Comparison of ENCODE assay signal across 9 cellular contexts in the genomic region with DNA sequence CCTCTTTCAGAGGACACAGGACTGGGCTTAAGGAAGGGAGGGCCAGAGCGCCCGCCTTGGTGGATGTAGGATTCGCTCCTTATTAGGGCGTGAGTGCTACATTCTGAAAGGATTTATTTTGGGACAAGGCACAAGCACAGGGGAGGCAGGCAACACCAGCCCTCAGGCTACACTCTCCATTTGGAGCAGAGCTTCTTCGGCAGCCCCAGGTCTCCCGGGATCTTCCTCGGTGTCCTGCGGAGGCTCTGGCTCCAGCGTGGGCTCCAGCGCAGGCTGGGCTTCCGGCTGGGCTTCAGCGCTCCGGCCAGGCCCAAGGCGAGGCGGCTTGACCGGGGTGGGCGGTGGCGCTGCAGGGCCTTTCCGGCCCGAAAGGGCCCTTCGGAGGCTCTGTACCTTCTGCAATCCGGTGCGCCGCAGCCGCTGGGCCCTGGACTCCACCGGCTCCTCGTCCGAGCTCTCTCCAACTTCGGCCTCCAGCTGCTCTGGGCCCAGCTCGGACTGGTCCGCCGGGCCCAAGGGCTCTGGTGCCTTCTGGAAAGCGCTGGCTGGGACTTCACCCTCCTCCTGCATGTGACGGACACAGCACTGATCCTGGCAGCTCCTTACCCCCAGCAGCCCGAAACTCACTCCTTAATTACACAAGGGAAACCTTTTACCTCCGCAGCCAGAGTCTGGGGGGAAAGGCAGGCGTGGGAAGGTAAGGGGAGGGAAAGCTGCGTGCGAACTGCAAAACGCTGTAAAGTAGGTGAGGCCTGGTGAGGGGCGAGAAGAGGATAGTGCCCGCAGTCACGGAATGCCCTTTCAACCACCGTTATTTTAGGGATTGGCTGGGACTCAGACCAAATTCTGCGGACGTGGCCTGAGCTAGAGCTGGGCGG. TPM values are rescaled to one million over a fixed set of nuclear protein-coding genes. Genes with fewer than 3 reads are reported as not detected.
A peak's percentile ranks its signal among the peaks of the same experiment; 100 is the strongest.
DNase-seq lines count a peak whose midpoint lies in the region; ATAC-seq and TF ChIP-seq lines count a peak whose summit lies in the region.
"Had no signal": no experiment of that assay in that cellular context is flagged by ENCODE, and none has a peak within 500 bp of the region (broad histone marks: within the 10 kb centered on the region; RNA-seq: fewer than 3 reads in every experiment).

No MANE protein-coding gene starts in this region.

- peak in 2 of 4 donors; percentile 27 to 40 for TF ChIP-seq POLR2A in esophagus squamous epithelium (IDR thresholded peaks at IDR 0.05)

- TF ChIP-seq CTCF in esophagus squamous epithelium (IDR thresholded peaks at IDR 0.05) (no peak), omental fat pad (IDR thresholded peaks at IDR 0.05) (no peak)

- peak overlapping the region in 5 of 7 donors; percentile 5 to 51 (median 16) for H3K4me3 Mint-ChIP-seq in CD8-positive, alpha-beta memory T cell

- ATAC-seq in omental fat pad (ENCODE audit: low FRiP score) (peak; percentile 39), HG02798 (IDR thresholded peaks at IDR 0.05; ENCODE audit: poor library complexity, unreplicated experiment) (no peak), HG03135 (IDR thresholded peaks at IDR 0.05; ENCODE audit: unreplicated experiment) (no peak)

- POLR2A ChIA-PET in CD8-positive, alpha-beta memory T cell (lab: Charles Lee): no interaction called here

- H3K4me3 ChIP-seq in CD8-positive, alpha-beta memory T cell (ENCODE audit: low read length): no peak overlapping the region
- H3K4me3 ChIP-seq in SJSA1 (peak overlapping the region; percentile 60), esophagus squamous epithelium (peak overlapping the region; percentile 42 to 76 (median 58)), HAP-1 (no peak overlapping the region)

- H3K4me1 Mint-ChIP-seq in CD8-positive, alpha-beta memory T cell: peaks cover 14 to 19% (median 14%) of the 10 kb centered on the region in 3 donors

- H3K36me3 ChIP-seq in CD8-positive, alpha-beta memory T cell (ENCODE audit: insufficient read depth, low read length): no peaks in the 10 kb centered on the region
- H3K36me3 ChIP-seq in SJSA1: peaks cover 16% of the 10 kb centered on the region
- H3K36me3 ChIP-seq in esophagus squamous epithelium: no peaks in the 10 kb centered on the region
- no peaks in the 10 kb centered on the region for H3K36me3 ChIP-seq in HAP-1 (replicated peaks)

- DNase-seq in CD8-positive, alpha-beta memory T cell: no peak
- DNase-seq in SJSA1 (ENCODE audit: low read depth in 1 of 2, low spot score in 2 of 2) (no peak), esophagus squamous epithelium (lab: John Stamatoyannopoulos, UW) (no peak), omental fat pad (ENCODE audit: low spot score) (no peak), HAP-1 (ENCODE audit: low spot score in 2 of 2) (no peak), NCI-H524 treated with DMSO at 0.1 percent for 48 hours (lab: John Stamatoyannopoulos, UW) (no peak)

- peaks cover 32 to 68% of the 10 kb centered on the region in 2 donors for H3K27me3 Mint-ChIP-seq in CD8-positive, alpha-beta memory T cell

- no peak overlapping the region for H3K27ac ChIP-seq in CD8-positive, alpha-beta memory T cell (ENCODE audit: low read depth, low read length)
- H3K27ac ChIP-seq in SJSA1: peak overlapping the region; percentile 96
- H3K27ac ChIP-seq in esophagus squamous epithelium: peak overlapping the region; percentile 82 to 98 (median 93)

- no peaks in the 10 kb centered on the region for H3K36me3 Mint-ChIP-seq in CD8-positive, alpha-beta memory T cell

- H3K27ac Mint-ChIP-seq in CD8-positive, alpha-beta memory T cell: no peak overlapping the region

- no peaks in the 10 kb centered on the region for H3K9me3 ChIP-seq in CD8-positive, alpha-beta memory T cell (ENCODE audit: low read length)
- H3K9me3 ChIP-seq in SJSA1 (replicated peaks): no peaks in the 10 kb centered on the region
- H3K9me3 ChIP-seq in esophagus squamous epithelium: no peaks in the 10 kb centered on the region
- no peaks in the 10 kb centered on the region for H3K9me3 ChIP-seq in HAP-1

- in situ Hi-C loops in HAP-1 (cut with MboI; ENCODE audit: low sequenced_read_pairs): no loop called here

- peaks cover 4% of the 10 kb centered on the region for H3K27me3 ChIP-seq in CD8-positive, alpha-beta memory T cell (ENCODE audit: insufficient read depth, low read length, poor library complexity, severe bottlenecking)
- H3K27me3 ChIP-seq in SJSA1 (replicated peaks) (no peaks in the 10 kb centered on the region), esophagus squamous epithelium (peaks cover 0 to 33% (median 0%) of the 10 kb centered on the region in 4 donors), HAP-1 (ENCODE audit: low read depth) (peaks cover 15% of the 10 kb centered on the region)

- CTCF ChIA-PET in CD8-positive, alpha-beta memory T cell (lab: Charles Lee): no interaction called here

- H3K9me3 Mint-ChIP-seq in CD8-positive, alpha-beta memory T cell: no peaks in the 10 kb centered on the region

- intact Hi-C loops in esophagus squamous epithelium (cut with DNase I): no loop called here

- no peaks in the 10 kb centered on the region for H3K4me1 ChIP-seq in CD8-positive, alpha-beta memory T cell (ENCODE audit: insufficient read depth, low read length)
- H3K4me1 ChIP-seq in SJSA1 (replicated peaks) (peaks cover 34% of the 10 kb centered on the region), esophagus squamous epithelium (peaks cover 12 to 63% (median 32%) of the 10 kb centered on the region in 3 donors), HAP-1 (no peaks in the 10 kb centered on the region)

- WGBS in esophagus squamous epithelium, 2 donors: 2 to 6% methylated on average over 10 to 16 of the region's 47 CpGs

RNA-seq across cellular contexts. Expression of gene CAVIN3, which starts 1.1 kb away (rescaled TPM):
- 10 to 100 TPM; 72.5 to 75.5 TPM for total RNA-seq in CD8-positive, alpha-beta memory T cell
- not detected for polyA plus RNA-seq in CD8-positive, alpha-beta memory T cell
- 174 and 307 TPM in 2 replicates for total RNA-seq in SJSA1 (2014; rRNA removed; shearing (Covaris generic))
- 10 to 100 TPM; 16.6 to 65.0 (median 25.3) TPM for total RNA-seq in esophagus squamous epithelium
- total RNA-seq in omental fat pad: 100 to 1,000 TPM in 2 of 4 donors, 10 to 100 TPM in 2; 78.7 to 209 (median 139) TPM

RNA-seq across cellular contexts. Expression of gene CCKBR, which starts 59.6 kb away (rescaled TPM):
- total RNA-seq in CD8-positive, alpha-beta memory T cell: not detected
- polyA plus RNA-seq in CD8-positive, alpha-beta memory T cell: not detected
- total RNA-seq in SJSA1 (2014; rRNA removed; shearing (Covaris generic)): not detected in 2 replicates
- total RNA-seq in esophagus squamous epithelium (under 1 TPM in 2 of 4 donors, not detected in 2; 0.15 to 0.45 TPM), omental fat pad (not detected)
- total RNA-seq: dermis microvascular lymphatic vessel endothelial cell had no signal

Comparison
In these comparisons a context has a peak if more than half of its experiments do, and no peak if none do; other contexts are left out.
1. H3K4me3 ChIP-seq: peak in SJSA1 (single experiment) and esophagus squamous epithelium (4 of 4); none in CD8-positive, alpha-beta memory T cell (single experiment) and HAP-1 (single experiment).